In the genomic region with DNA sequence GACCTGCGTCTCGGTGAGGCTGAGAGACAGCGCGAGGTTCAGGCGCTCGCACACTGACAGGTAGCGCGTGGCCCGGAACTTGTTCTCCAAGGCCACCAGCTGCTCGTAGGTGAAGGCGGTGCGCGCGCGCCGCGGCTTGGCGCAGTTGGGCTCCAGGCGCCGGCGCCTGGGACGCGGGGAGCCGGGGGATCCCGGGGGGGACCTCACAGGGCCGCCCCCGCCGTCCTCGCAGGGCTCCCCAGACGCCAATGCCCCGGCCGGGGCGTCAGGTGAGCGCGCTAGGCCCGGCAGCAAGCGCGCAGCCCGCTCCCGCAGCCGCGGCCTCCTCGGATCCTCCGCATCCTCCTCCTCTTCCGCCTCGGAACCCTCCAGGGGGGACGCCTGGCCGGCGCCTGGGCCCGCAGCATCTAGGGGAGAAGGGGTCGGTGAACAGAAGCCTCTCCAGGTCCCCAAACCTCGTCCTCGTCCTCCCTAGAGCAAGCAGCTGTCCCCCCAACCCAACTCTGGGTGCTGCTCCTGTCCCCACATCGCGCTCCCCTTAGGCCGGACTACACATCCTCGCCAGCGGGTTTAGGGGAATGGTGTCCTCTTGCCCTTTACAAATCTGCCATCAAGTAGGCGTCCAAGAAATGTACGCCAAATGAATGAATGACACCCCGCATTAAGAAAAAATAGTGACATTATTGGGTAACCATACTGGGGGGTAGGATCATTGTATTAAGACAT, we compare ENCODE assay signal across 9 cellular contexts. TPM values are rescaled to one million over a fixed set of nuclear protein-coding genes. Genes with fewer than 3 reads are reported as not detected.
DNase-seq lines count a peak whose midpoint lies in the region; ATAC-seq and TF ChIP-seq lines count a peak whose summit lies in the region.
"Had no signal": no experiment of that assay in that cellular context is flagged by ENCODE, and none has a peak within 500 bp of the region (broad histone marks: within the 10 kb centered on the region; RNA-seq: fewer than 3 reads in every experiment).

No MANE protein-coding gene starts in this region.

- TF ChIP-seq CTCF in right lobe of liver (IDR thresholded peaks at IDR 0.05) (no peak), testis (IDR thresholded peaks at IDR 0.05) (no peak), HFFc6 (IDR thresholded peaks at IDR 0.05) (no peak)

- intact Hi-C loops in right lobe of liver (cut with DNase I): no loop called here
- intact Hi-C loops in testis (cut with DNase I; ENCODE audit: low total_unique reads): no loop called here

- no peaks in the 10 kb centered on the region for H3K9me3 Mint-ChIP-seq in activated naive CD4-positive, alpha-beta T cell treated with anti-CD3 and anti-CD28 coated beads, Interleukin-2, amount 50 U/mL, for 24 hours
- H3K9me3 Mint-ChIP-seq in activated naive CD8-positive, alpha-beta T cell (ENCODE audit: low read depth): no peaks in the 10 kb centered on the region
- H3K9me3 Mint-ChIP-seq in HFFc6: no peaks in the 10 kb centered on the region

- H3K36me3 ChIP-seq in right lobe of liver (no peaks in the 10 kb centered on the region), testis (ENCODE audit: low read depth, missing control alignments) (no peaks in the 10 kb centered on the region)

- TF ChIP-seq POLR2A in right lobe of liver (IDR thresholded peaks at IDR 0.05) (no peak), testis (IDR thresholded peaks at IDR 0.05) (no peak)

- peaks cover 21% of the 10 kb centered on the region for H3K4me1 Mint-ChIP-seq in activated naive CD4-positive, alpha-beta T cell treated with anti-CD3 and anti-CD28 coated beads, Interleukin-2, amount 50 U/mL, for 24 hours
- H3K4me1 Mint-ChIP-seq in activated naive CD8-positive, alpha-beta T cell (ENCODE audit: low read depth): peaks cover 17% of the 10 kb centered on the region
- peaks cover 6% of the 10 kb centered on the region; the same call in 1 of the 2 replicates for H3K4me1 Mint-ChIP-seq in HFFc6 (ENCODE audit: low read depth)

- peak overlapping the region; percentile 78 for H3K4me3 Mint-ChIP-seq in activated naive CD4-positive, alpha-beta T cell treated with anti-CD3 and anti-CD28 coated beads, Interleukin-2, amount 50 U/mL, for 24 hours
- H3K4me3 Mint-ChIP-seq in activated naive CD8-positive, alpha-beta T cell: peak overlapping the region; percentile 51
- no peak overlapping the region for H3K4me3 Mint-ChIP-seq in HFFc6

- H3K4me1 ChIP-seq in right lobe of liver (peaks cover 0 to 25% (median 0%) of the 10 kb centered on the region in 4 donors), testis (peaks cover 15% of the 10 kb centered on the region)

- no peak overlapping the region for H3K27ac Mint-ChIP-seq in activated naive CD4-positive, alpha-beta T cell treated with anti-CD3 and anti-CD28 coated beads, Interleukin-2, amount 50 U/mL, for 24 hours
- H3K27ac Mint-ChIP-seq in activated naive CD8-positive, alpha-beta T cell: no peak overlapping the region
- no peak overlapping the region for H3K27ac Mint-ChIP-seq in HFFc6

- ATAC-seq in right lobe of liver: peak in 3 of 4 donors; percentile 37 to 45 (median 42)
- no peak for ATAC-seq in HG03097 (IDR thresholded peaks at IDR 0.05; ENCODE audit: low FRiP score, unreplicated experiment)

- DNase-seq in activated naive CD4-positive, alpha-beta T cell treated with Interleukin-2 at 50 U/mL for 16 hours: no peak
- no peak for DNase-seq in right lobe of liver
- peak; percentile 35 for DNase-seq in testis
- no peak for DNase-seq in SIG-M5 treated with dmso at 0.1 percent for 504 hours (lab: John Stamatoyannopoulos, UW; ENCODE audit: unreplicated experiment)
- DNase-seq in HFFc6: no peak
- DNase-seq: midbrain had no signal

- WGBS in right lobe of liver (ENCODE audit: insufficient coverage, low coverage, low lambda C conversion rate, missing lambda C conversion rate): 20% methylated on average over 4 of the region's 61 CpGs
- WGBS in testis, 2 donors: 3 to 4% methylated on average over 39 to 61 of the region's 61 CpGs

- H3K27ac ChIP-seq in right lobe of liver: no peak overlapping the region
- no peak overlapping the region for H3K27ac ChIP-seq in testis

- no peaks in the 10 kb centered on the region for H3K36me3 Mint-ChIP-seq in activated naive CD4-positive, alpha-beta T cell treated with anti-CD3 and anti-CD28 coated beads, Interleukin-2, amount 50 U/mL, for 24 hours
- no peaks in the 10 kb centered on the region for H3K36me3 Mint-ChIP-seq in activated naive CD8-positive, alpha-beta T cell
- no peaks in the 10 kb centered on the region for H3K36me3 Mint-ChIP-seq in HFFc6 (ENCODE audit: low read depth)

- H3K9me3 ChIP-seq in right lobe of liver (no peaks in the 10 kb centered on the region), testis (no peaks in the 10 kb centered on the region)

- H3K4me3 ChIP-seq in right lobe of liver: peak overlapping the region in 2 of 3 donors; percentile 9 to 29
- H3K4me3 ChIP-seq in testis: peak overlapping the region in 1 of 2 donors; percentile 10

- H3K27me3 ChIP-seq in right lobe of liver: peaks cover 0 to 37% of the 10 kb centered on the region in 2 donors
- peaks cover 5% of the 10 kb centered on the region for H3K27me3 ChIP-seq in testis

- H3K27me3 Mint-ChIP-seq in activated naive CD4-positive, alpha-beta T cell treated with anti-CD3 and anti-CD28 coated beads, Interleukin-2, amount 50 U/mL, for 24 hours: peaks cover 49% of the 10 kb centered on the region
- H3K27me3 Mint-ChIP-seq in activated naive CD8-positive, alpha-beta T cell: peaks cover 33% of the 10 kb centered on the region
- peaks cover 81% of the 10 kb centered on the region for H3K27me3 Mint-ChIP-seq in HFFc6 (ENCODE audit: insufficient read depth)

RNA-seq across cellular contexts. Expression of a gene that starts 1.9 kb away (rescaled TPM):
- total RNA-seq in right lobe of liver (not detected), testis (under 1 TPM; 0.06 to 0.08 TPM)
- not detected for polyA plus RNA-seq in testis (ENCODE audit: insufficient read depth, low read depth, low replicate concordance)
- not detected for total RNA-seq in HFFc6 (2021; fragmentation: NEBNext Ultra II Directional; extraction: Animal tissue kit (Norgen Biotek cat#: 25700))

RNA-seq across cellular contexts. Expression of a gene that starts 13.7 kb away (rescaled TPM):
- total RNA-seq in right lobe of liver (10 to 100 TPM; 19.3 to 56.3 (median 36.3) TPM), testis (10 to 100 TPM; 34.2 to 46.0 TPM)
- polyA plus RNA-seq in testis (ENCODE audit: insufficient read depth, low read depth, low replicate concordance): 45.0 TPM
- total RNA-seq in HFFc6 (2021; fragmentation: NEBNext Ultra II Directional; extraction: Animal tissue kit (Norgen Biotek cat#: 25700)): 10 to 100 TPM; 12.5 to 17.3 (median 14.0) TPM

RNA-seq across cellular contexts. Expression of a gene that starts 29.2 kb away (rescaled TPM):
- 10 to 100 TPM in 4 of 6 experiments, 1 to 10 TPM in 2; 5.2 to 43.8 (median 20.1) TPM for total RNA-seq in right lobe of liver
- 100 to 1,000 TPM; 115 to 129 TPM for total RNA-seq in testis
- polyA plus RNA-seq in testis (ENCODE audit: insufficient read depth, low read depth, low replicate concordance): 110 TPM
- total RNA-seq in HFFc6 (2021; fragmentation: NEBNext Ultra II Directional; extraction: Animal tissue kit (Norgen Biotek cat#: 25700)): 100 to 1,000 TPM; 126 to 158 (median 137) TPM
